In genomic region chr19:46515879-46516350, GRCh38 we compare ENCODE assay signal across 8 cellular contexts. TPM values are rescaled to one million over a fixed set of nuclear protein-coding genes. Genes with fewer than 3 reads are reported as not detected.
A peak's percentile ranks its signal among the peaks of the same experiment; 100 is the strongest.
DNase-seq lines count a peak whose midpoint lies in the region; ATAC-seq and TF ChIP-seq lines count a peak whose summit lies in the region.

No MANE protein-coding gene starts in this region.

- H3K27ac ChIP-seq in thoracic aorta, result no peak overlapping the region

- peak; percentile 44 for DNase-seq in stimulated activated CD4-positive, alpha-beta T cell treated with anti-CD3 and anti-CD28 coated beads, Interleukin-15, amount 100 ng/mL, for 24 hours
- DNase-seq in stimulated activated CD4-positive, alpha-beta T cell treated with anti-CD3 and anti-CD28 coated beads, Interleukin-1b, Interleukin-23, amount 100 ng/mL, for 48 hours, result no peak
- DNase-seq in NCI-H1694 (lab: John Stamatoyannopoulos, UW) (peak; percentile 47), hepatic stellate cell (ENCODE audit: low spot score) (peak; percentile 73), thoracic aorta (ENCODE audit: low spot score) (no peak), GM19238 (ENCODE audit: insufficient read length, low spot score) (no peak)

- H3K36me3 ChIP-seq in thoracic aorta, result no peaks in the 10 kb centered on the region

- H3K4me3 ChIP-seq in thoracic aorta, result no peak overlapping the region

- TF ChIP-seq CTCF in thoracic aorta (IDR thresholded peaks at IDR 0.05), result peak; percentile 72

- no peaks in the 10 kb centered on the region for H3K9me3 Mint-ChIP-seq in activated naive CD4-positive, alpha-beta T cell treated with anti-CD3 and anti-CD28 coated beads, Interleukin-2, amount 50 U/mL, for 24 hours

- ATAC-seq in thoracic aorta (ENCODE audit: insufficient number of reproducible peaks, low FRiP score, low read depth), result no peak
- ATAC-seq in GM19455 (IDR thresholded peaks at IDR 0.05; ENCODE audit: unreplicated experiment), result no peak

- peaks cover 44% of the 10 kb centered on the region for H3K4me1 Mint-ChIP-seq in activated naive CD4-positive, alpha-beta T cell treated with anti-CD3 and anti-CD28 coated beads, Interleukin-2, amount 50 U/mL, for 24 hours

- peak overlapping the region; percentile 84 for H3K27ac Mint-ChIP-seq in activated naive CD4-positive, alpha-beta T cell treated with anti-CD3 and anti-CD28 coated beads, Interleukin-2, amount 50 U/mL, for 24 hours

- H3K27me3 Mint-ChIP-seq in activated naive CD4-positive, alpha-beta T cell treated with anti-CD3 and anti-CD28 coated beads, Interleukin-2, amount 50 U/mL, for 24 hours, result peaks cover 1% of the 10 kb centered on the region

- H3K4me3 Mint-ChIP-seq in activated naive CD4-positive, alpha-beta T cell treated with anti-CD3 and anti-CD28 coated beads, Interleukin-2, amount 50 U/mL, for 24 hours, result no peak overlapping the region

- no peaks in the 10 kb centered on the region for H3K27me3 ChIP-seq in thoracic aorta (replicated peaks; ENCODE audit: insufficient read depth)

- peaks cover 5% of the 10 kb centered on the region for H3K9me3 ChIP-seq in thoracic aorta

- peaks cover 5 to 14% of the 10 kb centered on the region in 2 donors for H3K4me1 ChIP-seq in thoracic aorta (ENCODE audit: control insufficient read depth in 1 of 2, low read depth in 2 of 2)

- H3K36me3 Mint-ChIP-seq in activated naive CD4-positive, alpha-beta T cell treated with anti-CD3 and anti-CD28 coated beads, Interleukin-2, amount 50 U/mL, for 24 hours, result no peaks in the 10 kb centered on the region

RNA-seq across cellular contexts. Expression of gene PNMA8B, which starts 20.2 kb away (rescaled TPM):
- total RNA-seq in thoracic aorta, result 1 to 10 TPM; 4.4 to 4.9 TPM

RNA-seq across cellular contexts. Expression of gene PNMA8A, which starts 44.6 kb away (rescaled TPM):
- 10 to 100 TPM in 1 of 2 donors, 1 to 10 TPM in 1; 5.1 to 14.6 TPM for total RNA-seq in thoracic aorta

Comparison
In these comparisons a context has a peak if more than half of its experiments do, and no peak if none do; other contexts are left out.
1. DNase-seq: peak in stimulated activated CD4-positive, alpha-beta T cell treated with anti-CD3 and anti-CD28 coated beads, Interleukin-15, amount 100 ng/mL, for 24 hours (single experiment), NCI-H1694 (single experiment) and hepatic stellate cell (single experiment); none in stimulated activated CD4-positive, alpha-beta T cell treated with anti-CD3 and anti-CD28 coated beads, Interleukin-1b, Interleukin-23, amount 100 ng/mL, for 48 hours (single experiment), thoracic aorta (single experiment) and GM19238 (single experiment).